1 cellular context compared by ENCODE assay signal in the genomic region with DNA sequence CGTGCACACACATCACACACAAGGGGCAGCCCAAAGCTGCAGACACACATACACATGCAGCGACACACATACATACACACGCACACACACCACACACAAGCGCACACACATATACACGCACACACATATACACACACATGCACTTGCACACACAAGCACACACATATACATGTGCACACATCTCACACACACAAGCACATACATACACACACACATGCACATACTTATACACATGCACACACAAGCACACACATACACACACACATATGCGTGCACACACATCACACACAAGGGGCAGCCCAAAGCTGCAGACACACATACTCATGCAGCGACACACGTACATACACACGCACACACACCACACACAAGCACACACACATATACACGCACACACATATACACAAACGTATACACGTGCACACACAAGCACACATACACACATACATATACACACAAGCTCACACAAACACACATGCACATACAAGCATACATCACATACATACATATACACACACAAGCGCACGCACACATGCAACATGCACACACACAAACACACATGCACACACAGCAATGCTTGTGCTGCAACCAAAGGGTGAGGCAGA.
TF ChIP-seq lines count a peak whose summit lies in the region.

No MANE protein-coding gene starts in this region.

TF ChIP-seq in A549, 52 proteins besides CTCF, POLR2A, EP300 and RAD21 (continued from another document):
- TF ChIP-seq FOSB (CRISPR knock-in tag; IDR thresholded peaks at IDR 0.05) (no peak), NPAS2 (CRISPR knock-in tag; IDR thresholded peaks at IDR 0.05; ENCODE audit: borderline replicate concordance) (no peak), FOXS1 (CRISPR knock-in tag; IDR thresholded peaks at IDR 0.05) (no peak), SREBF2 (IDR thresholded peaks at IDR 0.05) (no peak), HDAC2 (IDR thresholded peaks at IDR 0.05) (no peak), GATA3 (IDR thresholded peaks at IDR 0.05; ENCODE audit: borderline replicate concordance) (no peak), NR3C1 (IDR thresholded peaks at IDR 0.05) (no peak)
- TF ChIP-seq, protein P1, sequence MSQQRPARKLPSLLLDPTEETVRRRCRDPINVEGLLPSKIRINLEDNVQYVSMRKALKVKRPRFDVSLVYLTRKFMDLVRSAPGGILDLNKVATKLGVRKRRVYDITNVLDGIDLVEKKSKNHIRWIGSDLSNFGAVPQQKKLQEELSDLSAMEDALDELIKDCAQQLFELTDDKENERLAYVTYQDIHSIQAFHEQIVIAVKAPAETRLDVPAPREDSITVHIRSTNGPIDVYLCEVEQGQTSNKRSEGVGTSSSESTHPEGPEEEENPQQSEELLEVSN (IDR thresholded peaks at IDR 0.05; ENCODE audit: borderline replicate concordance, low read depth), result no peak
- TF ChIP-seq, protein P2, sequence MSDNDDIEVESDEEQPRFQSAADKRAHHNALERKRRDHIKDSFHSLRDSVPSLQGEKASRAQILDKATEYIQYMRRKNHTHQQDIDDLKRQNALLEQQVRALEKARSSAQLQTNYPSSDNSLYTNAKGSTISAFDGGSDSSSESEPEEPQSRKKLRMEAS (IDR thresholded peaks at IDR 0.05), result no peak
TF ChIP-seq in A549: peak in this region for 0.
